In the genomic region with DNA sequence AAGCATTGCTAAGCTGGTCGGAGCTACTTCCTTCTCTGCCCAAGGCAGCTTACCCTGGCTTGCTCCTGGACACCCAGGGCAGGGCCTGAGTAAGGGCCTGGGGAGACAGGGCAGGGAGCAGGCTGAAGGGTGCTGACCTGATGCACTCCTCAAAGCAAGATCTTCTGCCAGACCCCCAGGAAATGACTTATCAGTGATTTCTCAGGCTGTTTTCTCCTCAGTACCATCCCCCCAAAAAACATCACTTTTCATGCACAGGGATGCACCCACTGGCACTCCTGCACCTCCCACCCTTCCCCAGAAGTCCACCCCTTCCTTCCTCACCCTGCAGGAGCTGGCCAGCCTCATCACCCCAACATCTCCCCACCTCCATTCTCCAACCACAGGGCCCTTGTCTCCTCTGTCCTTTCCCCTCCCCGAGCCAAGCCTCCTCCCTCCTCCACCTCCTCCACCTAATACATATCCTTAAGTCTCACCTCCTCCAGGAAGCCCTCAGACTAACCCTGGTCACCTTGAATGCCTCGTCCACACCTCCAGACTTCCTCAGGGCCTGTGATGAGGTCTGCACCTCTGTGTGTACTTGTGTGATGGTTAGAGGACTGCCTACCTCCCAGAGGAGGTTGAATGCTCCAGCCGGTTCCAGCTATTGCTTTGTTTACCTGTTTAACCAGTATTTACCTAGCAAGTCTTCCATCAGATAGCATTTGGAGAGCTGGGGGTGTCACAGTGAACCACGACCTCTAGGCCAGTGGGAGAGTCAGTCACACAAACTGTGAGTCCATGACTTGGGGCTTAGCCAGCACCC, we compare ENCODE assay signal across 23 cellular contexts. TPM values are rescaled to one million over a fixed set of nuclear protein-coding genes. Genes with fewer than 3 reads are reported as not detected.
DNase-seq lines count a peak whose midpoint lies in the region; ATAC-seq and TF ChIP-seq lines count a peak whose summit lies in the region.
"Had no signal": no experiment of that assay in that cellular context is flagged by ENCODE, and none has a peak within 500 bp of the region (broad histone marks: within the 10 kb centered on the region; RNA-seq: fewer than 3 reads in every experiment).

No MANE protein-coding gene starts in this region.

- H3K27me3 ChIP-seq in iPS-15b (ENCODE audit: control insufficient read depth, insufficient read depth, low read length) (peaks cover 73% of the 10 kb centered on the region), thoracic aorta (replicated peaks; ENCODE audit: insufficient read depth) (peaks cover 27% of the 10 kb centered on the region), heart left ventricle (peaks cover 36 to 70% (median 59%) of the 10 kb centered on the region in 9 donors)
- H3K27me3 ChIP-seq: testis had no signal

- no peak for DNase-seq in activated naive CD8-positive, alpha-beta T cell treated with anti-CD3 and anti-CD28 coated beads, Interleukin-2, amount 50 U/mL, for 24 hours
- DNase-seq in T-helper 17 cell (no peak), thoracic aorta (ENCODE audit: low spot score) (no peak), heart left ventricle (no peak), SHP77 treated with DMSO at 0.1 percent for 48 hours (lab: John Stamatoyannopoulos, UW) (no peak), medulla oblongata (ENCODE audit: extremely low spot score) (no peak)
- DNase-seq: activated CD8-positive, alpha-beta memory T cell treated with anti-CD3 and anti-CD28 coated beads, Interleukin-2, amount 10 ng/mL, durations not matched to agents 7 days and 5 days; anterior cingulate cortex; effector memory CD4-positive, alpha-beta T cell; Karpas-422; NCI-H526 treated with DMSO at 0.1 percent for 48 hours; pancreas; right lobe of liver; stimulated activated CD4-positive, alpha-beta T cell treated with anti-CD3 and anti-CD28 coated beads, Interleukin-15, amount 100 ng/mL, for 24 hours; testis had no signal

- H3K4me3 ChIP-seq in iPS-15b (ENCODE audit: low read depth, low read length) (peak overlapping the region; percentile 30), thoracic aorta (no peak overlapping the region), heart left ventricle (no peak overlapping the region)
- H3K4me3 ChIP-seq: pancreas, right lobe of liver, testis had no signal

- 10 to 20% (median 13%) methylated on average over 4 to 5 of the region's 5 CpGs for WGBS in heart left ventricle, 4 donors

- H3K36me3 ChIP-seq in iPS-15b (ENCODE audit: control insufficient read depth, insufficient read depth, low read length) (no peaks in the 10 kb centered on the region), thoracic aorta (no peaks in the 10 kb centered on the region), heart left ventricle (no peaks in the 10 kb centered on the region)
- H3K36me3 ChIP-seq: pancreas, right lobe of liver had no signal

- TF ChIP-seq POLR2A in heart left ventricle (IDR thresholded peaks at IDR 0.05), result no peak

- TF ChIP-seq CTCF in thoracic aorta (IDR thresholded peaks at IDR 0.05), result no peak
- TF ChIP-seq CTCF in heart left ventricle (IDR thresholded peaks at IDR 0.05), result no peak

- H3K27me3 Mint-ChIP-seq in activated naive CD8-positive, alpha-beta T cell, result peaks cover 26% of the 10 kb centered on the region
- H3K27me3 Mint-ChIP-seq in activated naive CD8-positive, alpha-beta T cell treated with anti-CD3 and anti-CD28 coated beads, Interleukin-2, amount 50 U/mL, for 24 hours, result peaks cover 60% of the 10 kb centered on the region
- H3K27me3 Mint-ChIP-seq in T-helper 17 cell, result peaks cover 51% of the 10 kb centered on the region

- peak overlapping the region; percentile 46 for H3K4me3 Mint-ChIP-seq in activated naive CD8-positive, alpha-beta T cell
- no peak overlapping the region for H3K4me3 Mint-ChIP-seq in activated naive CD8-positive, alpha-beta T cell treated with anti-CD3 and anti-CD28 coated beads, Interleukin-2, amount 50 U/mL, for 24 hours
- peak overlapping the region; percentile 77 for H3K4me3 Mint-ChIP-seq in T-helper 17 cell
- H3K4me3 Mint-ChIP-seq: activated CD8-positive, alpha-beta memory T cell treated with anti-CD3 and anti-CD28 coated beads, Interleukin-2, amount 10 ng/mL, durations not matched to agents 7 days and 5 days had no signal

- peaks cover 23% of the 10 kb centered on the region for H3K4me1 Mint-ChIP-seq in activated naive CD8-positive, alpha-beta T cell (ENCODE audit: low read depth)
- peaks cover 20% of the 10 kb centered on the region for H3K4me1 Mint-ChIP-seq in activated naive CD8-positive, alpha-beta T cell treated with anti-CD3 and anti-CD28 coated beads, Interleukin-2, amount 50 U/mL, for 24 hours
- peaks cover 6% of the 10 kb centered on the region for H3K4me1 Mint-ChIP-seq in T-helper 17 cell

- H3K9me3 Mint-ChIP-seq in activated naive CD8-positive, alpha-beta T cell (ENCODE audit: low read depth), result no peaks in the 10 kb centered on the region
- no peaks in the 10 kb centered on the region for H3K9me3 Mint-ChIP-seq in activated naive CD8-positive, alpha-beta T cell treated with anti-CD3 and anti-CD28 coated beads, Interleukin-2, amount 50 U/mL, for 24 hours

- H3K27ac ChIP-seq in thoracic aorta (no peak overlapping the region), heart left ventricle (no peak overlapping the region)
- H3K27ac ChIP-seq: pancreas, right lobe of liver, testis had no signal

- intact Hi-C loops in heart left ventricle (cut with DNase I), result loop anchor here in 1 of 10 donors (5.0 kb wide), 1 partner anchor 68 kb away; no protein-coding TSS in a partner anchor

- no peak overlapping the region for H3K27ac Mint-ChIP-seq in activated naive CD8-positive, alpha-beta T cell
- H3K27ac Mint-ChIP-seq in activated naive CD8-positive, alpha-beta T cell treated with anti-CD3 and anti-CD28 coated beads, Interleukin-2, amount 50 U/mL, for 24 hours, result no peak overlapping the region
- no peak overlapping the region for H3K27ac Mint-ChIP-seq in T-helper 17 cell
- H3K27ac Mint-ChIP-seq: activated CD8-positive, alpha-beta memory T cell treated with anti-CD3 and anti-CD28 coated beads, Interleukin-2, amount 10 ng/mL, durations not matched to agents 7 days and 5 days had no signal

- H3K36me3 Mint-ChIP-seq in activated naive CD8-positive, alpha-beta T cell, result no peaks in the 10 kb centered on the region
- no peaks in the 10 kb centered on the region for H3K36me3 Mint-ChIP-seq in activated naive CD8-positive, alpha-beta T cell treated with anti-CD3 and anti-CD28 coated beads, Interleukin-2, amount 50 U/mL, for 24 hours (ENCODE audit: low read depth)
- no peaks in the 10 kb centered on the region for H3K36me3 Mint-ChIP-seq in T-helper 17 cell (ENCODE audit: low read depth)
- H3K36me3 Mint-ChIP-seq: activated CD8-positive, alpha-beta memory T cell treated with anti-CD3 and anti-CD28 coated beads, Interleukin-2, amount 10 ng/mL, durations not matched to agents 7 days and 5 days had no signal

- H3K4me1 ChIP-seq in iPS-15b (ENCODE audit: control insufficient read depth, insufficient read depth, low read length) (no peaks in the 10 kb centered on the region), thoracic aorta (ENCODE audit: control insufficient read depth in 1 of 2, low read depth in 2 of 2) (peaks cover 3% of the 10 kb centered on the region in 2 donors), heart left ventricle (peaks cover 0 to 16% (median under 1%) of the 10 kb centered on the region in 12 donors)

- H3K9me3 ChIP-seq in T-helper 17 cell (ENCODE audit: control insufficient read depth, low read length, poor library complexity, severe bottlenecking) (no peaks in the 10 kb centered on the region), iPS-15b (ENCODE audit: control insufficient read depth, insufficient read depth, low read length) (no peaks in the 10 kb centered on the region), thoracic aorta (no peaks in the 10 kb centered on the region), heart left ventricle (no peaks in the 10 kb centered on the region)
- H3K9me3 ChIP-seq: pancreas, right lobe of liver, testis had no signal

- no peak overlapping the region for H3K9ac ChIP-seq in iPS-15b (ENCODE audit: low read depth, low read length)

- no peak for ATAC-seq in activated naive CD8-positive, alpha-beta T cell treated with anti-CD3 and anti-CD28 coated beads, Interleukin-2, amount 50 U/mL, for 24 hours
- ATAC-seq in T-helper 17 cell (no peak), thoracic aorta (ENCODE audit: insufficient number of reproducible peaks, low FRiP score, low read depth) (peak; percentile 15), heart left ventricle (no peak)
- ATAC-seq: Right ventricle myocardium inferior had no signal

RNA-seq across cellular contexts. Expression of a gene that starts 1.1 kb away (rescaled TPM):
- total RNA-seq in T-helper 17 cell (1 to 10 TPM in 1 of 2 donors, under 1 TPM in 1; 0.65 to 6.5 TPM), thoracic aorta (100 to 1,000 TPM in 1 of 2 donors, not detected in 1; 174 TPM), heart left ventricle (1,000 to 10,000 TPM in 1 of 9 donors, 100 to 1,000 TPM in 7, 10 to 100 TPM in 1; 74.1 to 1,031 (median 259) TPM)
- 10 to 100 TPM in 1 of 2 donors, 1 to 10 TPM in 1; 1.8 to 32.6 TPM for polyA plus RNA-seq in heart left ventricle
- total RNA-seq: activated CD8-positive, alpha-beta memory T cell treated with anti-CD3 and anti-CD28 coated beads, Interleukin-2, amount 10 ng/mL, durations not matched to agents 7 days and 5 days; chondrocyte; Daoy; HT-29; T-helper 1 cell treated with Interleukin-12 subunit alpha and Interleukin-12 subunit beta and Interleukin-4 antibody, amounts not matched to agents 30 ng/mL and 1 ng/mL, for 36 hours had no signal

RNA-seq across cellular contexts. Expression of a gene that starts 2.7 kb away (rescaled TPM):
- total RNA-seq in T-helper 17 cell (not detected), thoracic aorta (100 to 1,000 TPM in 1 of 2 donors, 10 to 100 TPM in 1; 47.9 to 433 TPM), heart left ventricle (1,000 to 10,000 TPM in 2 of 9 donors, 100 to 1,000 TPM in 4, 10 to 100 TPM in 3; 47.9 to 2,038 (median 162) TPM)
- 10 to 100 TPM in 1 of 2 donors, 1 to 10 TPM in 1; 3.6 to 90.1 TPM for polyA plus RNA-seq in heart left ventricle
- total RNA-seq: activated CD8-positive, alpha-beta memory T cell treated with anti-CD3 and anti-CD28 coated beads, Interleukin-2, amount 10 ng/mL, durations not matched to agents 7 days and 5 days; chondrocyte; HT-29; T-helper 1 cell treated with Interleukin-12 subunit alpha and Interleukin-12 subunit beta and Interleukin-4 antibody, amounts not matched to agents 30 ng/mL and 1 ng/mL, for 36 hours had no signal

RNA-seq across cellular contexts. Expression of a gene that starts 4.9 kb away (rescaled TPM):
- total RNA-seq in T-helper 17 cell (not detected), thoracic aorta (not detected), heart left ventricle (not detected)
- polyA plus RNA-seq in heart left ventricle, result not detected
- total RNA-seq: activated CD8-positive, alpha-beta memory T cell treated with anti-CD3 and anti-CD28 coated beads, Interleukin-2, amount 10 ng/mL, durations not matched to agents 7 days and 5 days; chondrocyte; Daoy; HT-29; Right ventricle myocardium inferior; T-helper 1 cell treated with Interleukin-12 subunit alpha and Interleukin-12 subunit beta and Interleukin-4 antibody, amounts not matched to agents 30 ng/mL and 1 ng/mL, for 36 hours had no signal
- polyA plus RNA-seq: liver, pancreas had no signal

RNA-seq across cellular contexts. Expression of a gene that starts 9.6 kb away (rescaled TPM):
- total RNA-seq in T-helper 17 cell (not detected), thoracic aorta (not detected), heart left ventricle (under 1 TPM in 4 of 9 donors, not detected in 5; 0.54 to 0.62 (median 0.58) TPM)
- polyA plus RNA-seq in heart left ventricle, result not detected
- total RNA-seq: activated CD8-positive, alpha-beta memory T cell treated with anti-CD3 and anti-CD28 coated beads, Interleukin-2, amount 10 ng/mL, durations not matched to agents 7 days and 5 days; chondrocyte; Daoy; HT-29; pancreas; Right ventricle myocardium inferior; T-helper 1 cell treated with Interleukin-12 subunit alpha and Interleukin-12 subunit beta and Interleukin-4 antibody, amounts not matched to agents 30 ng/mL and 1 ng/mL, for 36 hours had no signal
- polyA plus RNA-seq: pancreas had no signal

RNA-seq across cellular contexts. Expression of a gene that starts 22.9 kb away (rescaled TPM):
- not detected for total RNA-seq in T-helper 17 cell
- total RNA-seq in thoracic aorta, result not detected
- not detected for total RNA-seq in heart left ventricle
- polyA plus RNA-seq in heart left ventricle, result not detected
- total RNA-seq: activated CD8-positive, alpha-beta memory T cell treated with anti-CD3 and anti-CD28 coated beads, Interleukin-2, amount 10 ng/mL, durations not matched to agents 7 days and 5 days; chondrocyte; Daoy; HT-29; Right ventricle myocardium inferior; T-helper 1 cell treated with Interleukin-12 subunit alpha and Interleukin-12 subunit beta and Interleukin-4 antibody, amounts not matched to agents 30 ng/mL and 1 ng/mL, for 36 hours had no signal
- polyA plus RNA-seq: liver, pancreas had no signal
